Comparison of ENCODE assay signal across 16 cellular contexts in genomic region chr2:216735086-216735485, GRCh38. TPM values are rescaled to one million over a fixed set of nuclear protein-coding genes. Genes with fewer than 3 reads are reported as not detected.
DNase-seq lines count a peak whose midpoint lies in the region; ATAC-seq and TF ChIP-seq lines count a peak whose summit lies in the region.
"Had no signal": no experiment of that assay in that cellular context is flagged by ENCODE, and none has a peak within 500 bp of the region (broad histone marks: within the 10 kb centered on the region; RNA-seq: fewer than 3 reads in every experiment).

No MANE protein-coding gene starts in this region.

- H3K79me2 ChIP-seq in osteoblast (ENCODE audit: insufficient read depth, low read length), result no peaks in the 10 kb centered on the region

- H3K27me3 ChIP-seq in gastroesophageal sphincter (no peaks in the 10 kb centered on the region), osteoblast (ENCODE audit: insufficient read depth, low read length) (peaks cover 63% of the 10 kb centered on the region)

- no peak for TF ChIP-seq POLR2A in gastroesophageal sphincter (IDR thresholded peaks at IDR 0.05)

- H4K20me1 ChIP-seq in osteoblast (ENCODE audit: insufficient read depth, low read length), result no peaks in the 10 kb centered on the region

- no peak for TF ChIP-seq EP300 in gastroesophageal sphincter (IDR thresholded peaks at IDR 0.05)

- H3K27me3 Mint-ChIP-seq in nephron (ENCODE audit: low read depth), result peaks cover 13% of the 10 kb centered on the region

- H2AFZ ChIP-seq in osteoblast (ENCODE audit: low read length), result no peak overlapping the region

- no peaks in the 10 kb centered on the region for H3K36me3 ChIP-seq in gastroesophageal sphincter
- no peaks in the 10 kb centered on the region for H3K36me3 ChIP-seq in osteoblast (ENCODE audit: insufficient read depth, low read length)

- H3K36me3 Mint-ChIP-seq in nephron (ENCODE audit: low read depth), result no peaks in the 10 kb centered on the region

- H3K4me2 ChIP-seq in osteoblast (ENCODE audit: insufficient read depth, low read length), result no peak overlapping the region

- H3K4me3 ChIP-seq in gastroesophageal sphincter (no peak overlapping the region), osteoblast (ENCODE audit: insufficient read depth, low read length) (no peak overlapping the region)

- peak overlapping the region in 1 of 3 experiments; percentile 2 for H3K4me3 Mint-ChIP-seq in nephron
- H3K4me3 Mint-ChIP-seq: activated T-cell treated with anti-CD3 and anti-CD28 coated beads, Interleukin-2, amount 50 U/mL, for 24 hours; dendritic cell treated with granulocyte-macrophage colony-stimulating factor and Interleukin-4, amounts not matched to agents 40 ng/mL and 50 ng/mL, for 4 days had no signal

- peak; percentile 49 for DNase-seq in AG08395 (ENCODE audit: low spot score)
- peak; percentile 14 for DNase-seq in NCI-H69 (lab: John Stamatoyannopoulos, UW)
- no peak for DNase-seq in osteoblast (ENCODE audit: insufficient read length, low spot score, missing footprints)
- DNase-seq in activated gamma-delta T cell (lab: John Stamatoyannopoulos, UW), result no peak
- DNase-seq in Ammon's horn (ENCODE audit: low spot score), result no peak
- DNase-seq in activated T-cell treated with anti-CD3 and anti-CD28 coated beads for 4 hours, result no peak
- DNase-seq: ACHN; activated T-cell treated with anti-CD3 and anti-CD28 coated beads, Interleukin-2, amount 50 U/mL, for 24 hours; left cardiac atrium; MV-4-11; NCI-H2227 treated with DMSO at 0.1 percent for 48 hours; small intestine; substantia nigra had no signal

- peak overlapping the region in 3 of 4 donors; percentile 19 to 48 (median 20) for H3K27ac ChIP-seq in gastroesophageal sphincter
- H3K27ac ChIP-seq in osteoblast (ENCODE audit: low read depth, low read length), result no peak overlapping the region

- 43% methylated on average over 6 of the region's 6 CpGs for WGBS in gastroesophageal sphincter (ENCODE audit: low coverage in 1 of 2), 2 donors

- peak; percentile 71 for ATAC-seq in gastroesophageal sphincter

- peak overlapping the region; percentile 87 to 98 (median 88) for H3K27ac Mint-ChIP-seq in nephron
- H3K27ac Mint-ChIP-seq: activated T-cell treated with anti-CD3 and anti-CD28 coated beads, Interleukin-2, amount 50 U/mL, for 24 hours; dendritic cell treated with granulocyte-macrophage colony-stimulating factor and Interleukin-4, amounts not matched to agents 40 ng/mL and 50 ng/mL, for 4 days had no signal

- TF ChIP-seq CTCF in gastroesophageal sphincter (IDR thresholded peaks at IDR 0.05), result no peak
- TF ChIP-seq CTCF in nephron (IDR thresholded peaks at IDR 0.05; ENCODE audit: unreplicated experiment in 3 of 3), result no peak
- TF ChIP-seq CTCF in osteoblast (IDR thresholded peaks at IDR 0.05; ENCODE audit: extremely low read depth, low read depth, low read length), result no peak

- peaks cover 67% of the 10 kb centered on the region for H3K4me1 Mint-ChIP-seq in nephron

- H3K4me1 ChIP-seq in gastroesophageal sphincter (peaks cover 8 to 55% (median 8%) of the 10 kb centered on the region in 3 donors), osteoblast (ENCODE audit: insufficient read depth, low read length) (no peaks in the 10 kb centered on the region)

- H3K9me3 ChIP-seq in gastroesophageal sphincter, result no peaks in the 10 kb centered on the region
- no peaks in the 10 kb centered on the region for H3K9me3 ChIP-seq in osteoblast (ENCODE audit: low read depth, low read length)

- H3K9me3 Mint-ChIP-seq in nephron, result no peaks in the 10 kb centered on the region
- H3K9me3 Mint-ChIP-seq: activated T-cell treated with anti-CD3 and anti-CD28 coated beads, Interleukin-2, amount 50 U/mL, for 24 hours; dendritic cell treated with granulocyte-macrophage colony-stimulating factor and Interleukin-4, amounts not matched to agents 40 ng/mL and 50 ng/mL, for 4 days had no signal

RNA-seq across cellular contexts. Expression of gene IGFBP5, which starts 39.7 kb away (rescaled TPM):
- total RNA-seq in gastroesophageal sphincter (1,000 to 10,000 TPM in 1 of 4 donors, 100 to 1,000 TPM in 3; 313 to 1,402 (median 682) TPM), osteoblast (12.3 and 29.5 TPM in 2 replicates)

Comparison
In these comparisons a context has a peak if more than half of its experiments do, and no peak if none do; other contexts are left out.
1. DNase-seq: peak in AG08395 (single experiment) and NCI-H69 (single experiment); none in osteoblast (single experiment), activated gamma-delta T cell (single experiment), Ammon's horn (single experiment) and activated T-cell treated with anti-CD3 and anti-CD28 coated beads for 4 hours (single experiment).
2. RNA of gene IGFBP5, which starts 39.7 kb away (total RNA-seq): 313 to 1,402 TPM in gastroesophageal sphincter; 12.3 to 29.5 TPM in osteoblast; every median in the first group is over 10 times any median in the second.